17 cellular contexts compared by ENCODE assay signal in the genomic region with DNA sequence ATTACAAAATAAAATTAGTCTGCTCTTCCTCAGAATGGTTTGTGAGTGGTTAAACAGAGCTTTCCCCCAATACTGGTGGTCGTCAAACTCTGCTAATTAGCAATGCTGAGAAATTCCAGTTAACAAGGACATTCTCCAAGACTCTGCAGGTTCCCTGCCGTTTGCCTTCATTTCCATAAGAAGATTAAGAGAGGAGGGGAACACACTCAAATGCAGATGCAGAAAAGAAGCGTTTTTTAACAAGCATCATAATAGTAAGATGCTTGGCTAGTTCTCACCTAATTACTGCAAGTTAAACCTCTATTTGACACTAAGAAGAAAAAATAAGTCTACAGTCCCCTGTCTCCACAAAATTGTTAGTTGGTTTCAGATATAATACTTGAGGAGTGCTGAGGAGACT. TPM values are rescaled to one million over a fixed set of nuclear protein-coding genes. Genes with fewer than 3 reads are reported as not detected.
DNase-seq lines count a peak whose midpoint lies in the region; ATAC-seq and TF ChIP-seq lines count a peak whose summit lies in the region.
"Had no signal": no experiment of that assay in that cellular context is flagged by ENCODE, and none has a peak within 500 bp of the region (broad histone marks: within the 10 kb centered on the region; RNA-seq: fewer than 3 reads in every experiment).

No MANE protein-coding gene starts in this region.

- ATAC-seq in HG03175 (IDR thresholded peaks at IDR 0.05; ENCODE audit: unreplicated experiment), result no peak
- ATAC-seq: PC-3 had no signal

- TF ChIP-seq EP300 in tibial nerve (IDR thresholded peaks at IDR 0.05), result no peak

- WGBS in HUES64, result 0% methylated on average over 2 of the region's 3 CpGs
- 12% methylated on average over 3 of the region's 3 CpGs for WGBS in tibial nerve, 2 donors

- H3K4me3 ChIP-seq in HUES64 (ENCODE audit: low read length) (peak overlapping the region; percentile 19), dorsolateral prefrontal cortex (peak overlapping the region in 57 of 59 donors; percentile 7 to 93 (median 66)), tibial nerve (no peak overlapping the region)
- H3K4me3 ChIP-seq: SJCRH30 had no signal

- DNase-seq in dorsolateral prefrontal cortex, result no peak
- DNase-seq in tibial nerve (ENCODE audit: low spot score in 2 of 2), result no peak
- DNase-seq in NCI-H774 (lab: John Stamatoyannopoulos, UW), result no peak
- DNase-seq in GDM1 (lab: John Stamatoyannopoulos, UW), result no peak
- DNase-seq: CD4-positive, CD25-positive, alpha-beta regulatory T cell; EL; HCEC 1CT; KBM-7; MV-4-11; NCI-H1930; NCI-H446 treated with DMSO at 0.1 percent for 48 hours; PC-3; SJCRH30 had no signal

- peak overlapping the region; percentile 43; the same call in 1 of the 2 replicates for H3K9ac ChIP-seq in HUES64 (ENCODE audit: low read depth, low read length)

- H3K4me1 ChIP-seq in HUES64 (ENCODE audit: insufficient read depth, low read length), result peaks cover 62% of the 10 kb centered on the region
- H3K4me1 ChIP-seq in tibial nerve, result peaks cover 0 to 64% (median 11%) of the 10 kb centered on the region in 4 donors

- H3K36me3 ChIP-seq in HUES64 (ENCODE audit: insufficient read depth, low read length) (0 out of 2 replicates have a peak, but pooled peaks cover 2% of the 10 kb centered on the region), tibial nerve (no peaks in the 10 kb centered on the region)
- H3K36me3 ChIP-seq: SJCRH30 had no signal

- no peak for TF ChIP-seq CTCF in dorsolateral prefrontal cortex (IDR thresholded peaks at IDR 0.05 in 54 of 56, conservative IDR thresholded peaks at IDR 0.05 in 2 of 56; ENCODE audit: low read depth in 1 of 56, partially characterized antibody in 56 of 56)
- no peak for TF ChIP-seq CTCF in tibial nerve (IDR thresholded peaks at IDR 0.05)

- H3K27me3 ChIP-seq in HUES64 (ENCODE audit: insufficient read depth, low read length) (peaks cover 18% of the 10 kb centered on the region), dorsolateral prefrontal cortex (peaks cover 0 to 99% (median 56%) of the 10 kb centered on the region in 45 donors), layer of hippocampus (ENCODE audit: control insufficient read depth, insufficient read depth, low read length) (peaks cover 21% of the 10 kb centered on the region), tibial nerve (peaks cover 0 to 97% of the 10 kb centered on the region in 2 donors)
- H3K27me3 ChIP-seq: SJCRH30 had no signal

- no peak for TF ChIP-seq POLR2A in tibial nerve (IDR thresholded peaks at IDR 0.05)

- H3K9me3 ChIP-seq in HUES64 (ENCODE audit: insufficient read depth, low read depth, low read length), result no peaks in the 10 kb centered on the region
- H3K9me3 ChIP-seq in tibial nerve, result no peaks in the 10 kb centered on the region
- H3K9me3 ChIP-seq: SJCRH30 had no signal

- intact Hi-C loops in dorsolateral prefrontal cortex (cut with DNase I), result no loop called here

- peak overlapping the region; percentile 89 for H3K27ac ChIP-seq in HUES64 (ENCODE audit: low read depth, low read length)
- H3K27ac ChIP-seq in dorsolateral prefrontal cortex, result peak overlapping the region in 58 of 59 donors; percentile 7 to 100 (median 94)
- peak overlapping the region; percentile 48 for H3K27ac ChIP-seq in layer of hippocampus (ENCODE audit: low read depth, low read length)
- H3K27ac ChIP-seq in tibial nerve, result peak overlapping the region; percentile 1 to 71 (median 46)
- H3K27ac ChIP-seq: RWPE1, SJCRH30 had no signal

RNA-seq across cellular contexts. Expression of a gene that starts 3.7 kb away (rescaled TPM):
- 174 TPM for polyA plus RNA-seq in HUES64 (2013, experiment 1 of 2)
- 191 TPM for polyA plus RNA-seq in HUES64 (2013, experiment 2 of 2)
- 100 to 1,000 TPM in 10 of 120 experiments, 10 to 100 TPM in 110; 34.2 to 159 (median 72.8) TPM for total RNA-seq in dorsolateral prefrontal cortex
- 10 to 100 TPM; 21.3 to 50.5 (median 34.3) TPM for total RNA-seq in tibial nerve
- total RNA-seq: CD4-positive, CD25-positive, alpha-beta regulatory T cell; PC-3 had no signal
- polyA plus RNA-seq: CD4-positive, CD25-positive, alpha-beta regulatory T cell had no signal

Comparison
In these comparisons a context has a peak if more than half of its experiments do, and no peak if none do; other contexts are left out.
1. H3K4me3 ChIP-seq: peak in HUES64 (single experiment) and dorsolateral prefrontal cortex (57 of 59); none in tibial nerve (0 of 4).
2. Peak in every context shown above with its lines, with median percentiles within 50 percentile points of each other: H3K27ac ChIP-seq.